ENCODE assay signal across 9 cellular contexts in the genomic region with DNA sequence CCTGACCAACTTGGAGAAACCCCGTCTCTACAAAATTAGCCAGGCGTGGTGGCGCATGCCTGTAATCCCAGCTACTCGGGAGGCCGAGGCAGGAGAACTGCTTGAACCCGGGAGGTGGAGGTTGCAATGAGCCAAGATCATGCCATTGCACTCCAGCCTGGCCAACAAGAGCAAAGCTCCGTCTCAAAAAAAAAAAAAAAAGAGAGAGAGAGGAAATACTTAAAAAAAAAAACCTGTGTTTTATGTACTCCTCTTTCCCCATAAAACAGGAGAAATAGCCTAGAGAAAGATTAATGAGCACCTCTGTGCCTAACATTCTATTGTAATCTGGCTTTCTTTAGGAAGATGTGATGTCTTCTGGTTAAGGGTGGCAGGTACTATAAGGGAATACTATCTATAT. TPM values are rescaled to one million over a fixed set of nuclear protein-coding genes. Genes with fewer than 3 reads are reported as not detected.
DNase-seq lines count a peak whose midpoint lies in the region; ATAC-seq, FAIRE-seq and TF ChIP-seq lines count a peak whose summit lies in the region.
"Not testable (repeated sequence)": the region's sequence is repeated elsewhere in the genome, so short reads cannot be mapped to it uniquely, and the experiment has no call there.
"Had no signal": no experiment of that assay in that cellular context is flagged by ENCODE, and none has a peak within 500 bp of the region (broad histone marks: within the 10 kb centered on the region; RNA-seq: fewer than 3 reads in every experiment).

No MANE protein-coding gene starts in this region.

- not testable (repeated sequence) for H3K27ac Mint-ChIP-seq in CD4-positive, CD25-positive, alpha-beta regulatory T cell; activated naive CD8-positive, alpha-beta T cell treated with anti-CD3 and anti-CD28 coated beads, Interleukin-2, amount 10 ng/mL, durations not matched to agents 7 days and 5 days
- H3K27ac Mint-ChIP-seq in T-helper 2 cell treated with Interferon-gamma antibody and Interleukin-4, amounts not matched to agents 5 μg/mL and 100 μg/mL, for 36 hours = peak overlapping the region; percentile 11

- not testable (repeated sequence) for H3K9me3 ChIP-seq in CD4-positive, CD25-positive, alpha-beta regulatory T cell (ENCODE audit: control insufficient read depth in 2 of 2, low read length in 2 of 2); HUES64 (ENCODE audit: insufficient read depth, low read depth, low read length); kidney (ENCODE audit: control insufficient read depth in 1 of 2, low read length in 2 of 2); neutrophil; subcutaneous abdominal adipose tissue (ENCODE audit: control insufficient read depth in 5 of 5, low read length in 5 of 5)

- not testable (repeated sequence) for H3K9ac ChIP-seq in HUES64 (ENCODE audit: low read depth, low read length)
- H3K9ac ChIP-seq in kidney (ENCODE audit: low read length in 2 of 2) = peak overlapping the region in 1 of 2 donors; percentile 96
- H3K9ac ChIP-seq in subcutaneous abdominal adipose tissue (ENCODE audit: low read length in 5 of 5) = peak overlapping the region in 2 of 5 donors; percentile 77 to 93

- H3K27ac ChIP-seq in CD4-positive, CD25-positive, alpha-beta regulatory T cell (ENCODE audit: insufficient read depth, low read length, poor library complexity, severe bottlenecking); HUES64 (ENCODE audit: low read depth, low read length); kidney (ENCODE audit: low read depth in 2 of 2, low read length in 2 of 2): not testable (repeated sequence)
- H3K27ac ChIP-seq in epithelial cell of prostate = peak overlapping the region; percentile 84
- H3K27ac ChIP-seq in neutrophil = peak overlapping the region; percentile 100
- peak overlapping the region; percentile 94 for H3K27ac ChIP-seq in subcutaneous abdominal adipose tissue (ENCODE audit: low read depth, low read length)

- peak overlapping the region; percentile 96 to 99 (median 99) for H3K4me3 Mint-ChIP-seq in CD4-positive, CD25-positive, alpha-beta regulatory T cell
- peak overlapping the region; percentile 90 for H3K4me3 Mint-ChIP-seq in T-helper 2 cell treated with Interferon-gamma antibody and Interleukin-4, amounts not matched to agents 5 μg/mL and 100 μg/mL, for 36 hours
- H3K4me3 Mint-ChIP-seq in activated naive CD8-positive, alpha-beta T cell treated with anti-CD3 and anti-CD28 coated beads, Interleukin-2, amount 10 ng/mL, durations not matched to agents 7 days and 5 days = peak overlapping the region; percentile 92

- H3K4me1 Mint-ChIP-seq in CD4-positive, CD25-positive, alpha-beta regulatory T cell = peaks cover 26 to 63% (median 36%) of the 10 kb centered on the region in 4 donors
- H3K4me1 Mint-ChIP-seq in T-helper 2 cell treated with Interferon-gamma antibody and Interleukin-4, amounts not matched to agents 5 μg/mL and 100 μg/mL, for 36 hours (ENCODE audit: low read depth) = peaks cover 27% of the 10 kb centered on the region
- peaks cover 31% of the 10 kb centered on the region for H3K4me1 Mint-ChIP-seq in activated naive CD8-positive, alpha-beta T cell treated with anti-CD3 and anti-CD28 coated beads, Interleukin-2, amount 10 ng/mL, durations not matched to agents 7 days and 5 days

- 96% methylated on average over 6 of the region's 7 CpGs for WGBS in HUES64

- POLR2A ChIA-PET in activated naive CD8-positive, alpha-beta T cell treated with anti-CD3 and anti-CD28 coated beads, Interleukin-2, amount 10 ng/mL, durations not matched to agents 7 days and 5 days (lab: Charles Lee) = interaction anchor here (0.6 to 3.0 kb wide), 4 partner anchors 8 to 793 kb away, joined by 3 to 20 read pairs (median 8); a partner anchor contains a TSS

- H3K4me3 ChIP-seq in CD4-positive, CD25-positive, alpha-beta regulatory T cell (ENCODE audit: low read depth, low read length) = peak overlapping the region; percentile 94
- H3K4me3 ChIP-seq in HUES64 (ENCODE audit: low read length) (peak overlapping the region; percentile 95; the same call in 1 of the 2 replicates), kidney (ENCODE audit: low read length in 2 of 2) (peak overlapping the region; percentile 85 to 93), neutrophil (ENCODE audit: low read depth in 1 of 2, low read length in 1 of 2) (peak overlapping the region; percentile 83 to 89), subcutaneous abdominal adipose tissue (ENCODE audit: low read depth in 1 of 5, low read length in 5 of 5) (peak overlapping the region in 3 of 5 donors; percentile 86 to 90 (median 88))

- not testable (repeated sequence) for TF ChIP-seq CTCF in kidney (IDR thresholded peaks at IDR 0.05; ENCODE audit: borderline replicate concordance, extremely low read depth, insufficient read depth); neutrophil (IDR thresholded peaks at IDR 0.05)

- H3K4me1 ChIP-seq in CD4-positive, CD25-positive, alpha-beta regulatory T cell (ENCODE audit: control insufficient read depth, insufficient read depth, low read length, poor library complexity, severe bottlenecking) = peaks cover 24% of the 10 kb centered on the region
- H3K4me1 ChIP-seq in HUES64 (ENCODE audit: insufficient read depth, low read length) (peaks cover 15% of the 10 kb centered on the region), kidney (ENCODE audit: control insufficient read depth in 1 of 2, insufficient read depth in 1 of 2, low read depth in 1 of 2, low read length in 2 of 2) (peaks cover 8 to 17% of the 10 kb centered on the region in 2 donors), neutrophil (ENCODE audit: control insufficient read depth in 1 of 2, insufficient read depth in 1 of 2, low read depth in 1 of 2, low read length in 1 of 2) (peaks cover 72 to 78% of the 10 kb centered on the region in 2 experiments), subcutaneous abdominal adipose tissue (ENCODE audit: control insufficient read depth in 5 of 5, insufficient read depth in 5 of 5, low read length in 5 of 5) (peaks cover 0 to 49% (median 33%) of the 10 kb centered on the region in 5 donors)

- FAIRE-seq in kidney (lab: Jason Lieb, UNC) = not testable (repeated sequence)

- not testable (repeated sequence) for H3K36me3 Mint-ChIP-seq in CD4-positive, CD25-positive, alpha-beta regulatory T cell
- H3K36me3 Mint-ChIP-seq in T-helper 2 cell treated with Interferon-gamma antibody and Interleukin-4, amounts not matched to agents 5 μg/mL and 100 μg/mL, for 36 hours (ENCODE audit: low read depth) = peaks cover 23% of the 10 kb centered on the region
- H3K36me3 Mint-ChIP-seq in activated naive CD8-positive, alpha-beta T cell treated with anti-CD3 and anti-CD28 coated beads, Interleukin-2, amount 10 ng/mL, durations not matched to agents 7 days and 5 days = peaks cover 17% of the 10 kb centered on the region

- not testable (repeated sequence) for H3K27me3 Mint-ChIP-seq in CD4-positive, CD25-positive, alpha-beta regulatory T cell; T-helper 2 cell treated with Interferon-gamma antibody and Interleukin-4, amounts not matched to agents 5 μg/mL and 100 μg/mL, for 36 hours (ENCODE audit: low read depth); activated naive CD8-positive, alpha-beta T cell treated with anti-CD3 and anti-CD28 coated beads, Interleukin-2, amount 10 ng/mL, durations not matched to agents 7 days and 5 days

- ATAC-seq in CD4-positive, CD25-positive, alpha-beta regulatory T cell (ENCODE audit: low read depth in 2 of 2); activated naive CD8-positive, alpha-beta T cell treated with anti-CD3 and anti-CD28 coated beads, Interleukin-2, amount 10 ng/mL, durations not matched to agents 7 days and 5 days (ENCODE audit: low read depth): not testable (repeated sequence)

- not testable (repeated sequence) for H3K36me3 ChIP-seq in CD4-positive, CD25-positive, alpha-beta regulatory T cell (ENCODE audit: control insufficient read depth, insufficient read depth, low read length); HUES64 (ENCODE audit: insufficient read depth, low read length); kidney (ENCODE audit: control insufficient read depth in 1 of 2, insufficient read depth in 2 of 2, low read length in 2 of 2); neutrophil; subcutaneous abdominal adipose tissue (ENCODE audit: control insufficient read depth in 5 of 5, insufficient read depth in 5 of 5, low read length in 5 of 5)

- not testable (repeated sequence) for H3K27me3 ChIP-seq in CD4-positive, CD25-positive, alpha-beta regulatory T cell (ENCODE audit: control insufficient read depth, insufficient read depth, low read length); neutrophil; subcutaneous abdominal adipose tissue (ENCODE audit: control insufficient read depth in 5 of 5, insufficient read depth in 4 of 5, low read length in 5 of 5)
- H3K27me3 ChIP-seq in HUES64 (ENCODE audit: insufficient read depth, low read length) = peaks cover 12% of the 10 kb centered on the region

- intact Hi-C loops in kidney (cut with DNase I) = not testable (repeated sequence)

- DNase-seq in CD4-positive, CD25-positive, alpha-beta regulatory T cell; T-helper 2 cell treated with Interferon-gamma antibody and Interleukin-4, amounts not matched to agents 5 μg/mL and 100 μg/mL, for 36 hours (ENCODE audit: low spot score); activated naive CD8-positive, alpha-beta T cell treated with anti-CD3 and anti-CD28 coated beads, Interleukin-2, amount 10 ng/mL, durations not matched to agents 7 days and 5 days; epithelial cell of prostate (ENCODE audit: low read depth, low spot score); kidney: not testable (repeated sequence)

- not testable (repeated sequence) for H3K9me3 Mint-ChIP-seq in CD4-positive, CD25-positive, alpha-beta regulatory T cell; T-helper 2 cell treated with Interferon-gamma antibody and Interleukin-4, amounts not matched to agents 5 μg/mL and 100 μg/mL, for 36 hours; activated naive CD8-positive, alpha-beta T cell treated with anti-CD3 and anti-CD28 coated beads, Interleukin-2, amount 10 ng/mL, durations not matched to agents 7 days and 5 days

RNA-seq across cellular contexts. Expression of a gene that starts 1.9 kb away (rescaled TPM):
- total RNA-seq in CD4-positive, CD25-positive, alpha-beta regulatory T cell = 59.6 TPM
- 10 to 100 TPM; 52.4 to 58.6 (median 56.8) TPM for polyA plus RNA-seq in CD4-positive, CD25-positive, alpha-beta regulatory T cell
- polyA plus RNA-seq in HUES64 (2013, experiment 1 of 2) = 39.7 TPM
- 40.6 TPM for polyA plus RNA-seq in HUES64 (2013, experiment 2 of 2)
- 10 to 100 TPM; 68.9 to 69.4 TPM for total RNA-seq in activated naive CD8-positive, alpha-beta T cell treated with anti-CD3 and anti-CD28 coated beads, Interleukin-2, amount 10 ng/mL, durations not matched to agents 7 days and 5 days
- total RNA-seq in kidney = 91.7 TPM
- polyA plus RNA-seq in kidney (ENCODE audit: insufficient read depth, low read depth, low replicate concordance) = 30.9 TPM

RNA-seq across cellular contexts. Expression of a gene that starts 54.5 kb away (rescaled TPM):
- total RNA-seq in CD4-positive, CD25-positive, alpha-beta regulatory T cell = not detected
- under 1 TPM in 1 of 4 donors, not detected in 3; 0.10 TPM for polyA plus RNA-seq in CD4-positive, CD25-positive, alpha-beta regulatory T cell
- polyA plus RNA-seq in HUES64 (2013, experiment 1 of 2) = not detected
- not detected for polyA plus RNA-seq in HUES64 (2013, experiment 2 of 2)
- not detected for total RNA-seq in activated naive CD8-positive, alpha-beta T cell treated with anti-CD3 and anti-CD28 coated beads, Interleukin-2, amount 10 ng/mL, durations not matched to agents 7 days and 5 days
- not detected for total RNA-seq in kidney
- not detected for polyA plus RNA-seq in kidney (ENCODE audit: insufficient read depth, low read depth, low replicate concordance)
- total RNA-seq: myocyte had no signal
